3 cellular contexts compared by ENCODE assay signal in the genomic region with DNA sequence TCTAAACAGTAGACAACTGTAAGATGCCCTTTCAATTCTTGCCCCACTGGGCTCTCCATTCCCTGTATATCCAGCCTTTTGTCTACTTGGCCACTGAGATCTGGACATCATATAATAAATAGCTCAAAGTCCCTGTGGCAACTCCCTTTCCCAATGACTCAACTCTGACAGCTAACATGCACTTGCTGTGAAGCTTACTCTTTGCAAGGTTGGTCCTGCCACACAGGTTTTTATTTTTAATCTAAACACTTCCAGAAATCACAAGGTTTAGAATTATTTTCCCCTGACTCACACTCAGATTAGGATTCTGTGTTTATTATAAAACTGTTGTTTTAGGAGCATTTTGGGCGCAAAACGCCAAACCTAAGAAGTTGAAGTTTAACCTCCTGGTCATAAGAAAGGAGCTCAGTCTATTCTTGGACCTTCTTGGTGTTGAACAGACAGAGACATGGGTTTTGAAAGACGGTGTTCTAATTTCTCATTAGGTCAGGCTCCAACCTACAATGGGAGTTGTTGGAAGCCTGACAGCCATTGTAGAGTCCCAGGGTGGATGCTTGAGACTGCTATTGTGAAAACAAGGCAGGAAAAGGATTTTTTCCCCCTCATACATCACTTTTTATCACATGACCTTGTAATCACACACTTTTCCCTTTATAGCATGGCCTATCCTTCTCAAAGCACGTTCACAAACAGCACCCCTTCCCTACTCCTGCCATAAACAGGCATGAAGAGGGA.
TF ChIP-seq lines count a peak whose summit lies in the region.

No MANE protein-coding gene starts in this region.

TF ChIP-seq in SK-N-SH, 30 proteins besides CTCF, POLR2A, EP300 and RAD21:
- TF ChIP-seq, protein P1, sequence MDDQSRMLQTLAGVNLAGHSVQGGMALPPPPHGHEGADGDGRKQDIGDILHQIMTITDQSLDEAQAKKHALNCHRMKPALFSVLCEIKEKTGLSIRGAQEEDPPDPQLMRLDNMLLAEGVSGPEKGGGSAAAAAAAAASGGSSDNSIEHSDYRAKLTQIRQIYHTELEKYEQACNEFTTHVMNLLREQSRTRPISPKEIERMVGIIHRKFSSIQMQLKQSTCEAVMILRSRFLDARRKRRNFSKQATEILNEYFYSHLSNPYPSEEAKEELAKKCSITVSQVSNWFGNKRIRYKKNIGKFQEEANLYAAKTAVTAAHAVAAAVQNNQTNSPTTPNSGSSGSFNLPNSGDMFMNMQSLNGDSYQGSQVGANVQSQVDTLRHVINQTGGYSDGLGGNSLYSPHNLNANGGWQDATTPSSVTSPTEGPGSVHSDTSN (IDR thresholded peaks at IDR 0.05): peak; percentile 69
- peak; percentile 40; the same call in 1 of the 2 replicates for TF ChIP-seq TCF12 (IDR thresholded peaks at IDR 0.05)
- TF ChIP-seq JUND (IDR thresholded peaks at IDR 0.05): peak; percentile 30; the same call in 1 of the 2 replicates
- 0 out of 2 replicates have a peak, but pooled peaks have one; percentile 31 for TF ChIP-seq FOSL2 (IDR thresholded peaks at IDR 0.05; ENCODE audit: borderline replicate concordance, low read depth)
- no peak for TF ChIP-seq RXRA (IDR thresholded peaks at IDR 0.05; ENCODE audit: borderline replicate concordance, low read depth)

TF ChIP-seq in SK-N-SH treated with all-trans-retinoic acid at 6 μM for 48 hours, 23 proteins besides CTCF, POLR2A, EP300 and RAD21:
- TF ChIP-seq, protein P2, sequence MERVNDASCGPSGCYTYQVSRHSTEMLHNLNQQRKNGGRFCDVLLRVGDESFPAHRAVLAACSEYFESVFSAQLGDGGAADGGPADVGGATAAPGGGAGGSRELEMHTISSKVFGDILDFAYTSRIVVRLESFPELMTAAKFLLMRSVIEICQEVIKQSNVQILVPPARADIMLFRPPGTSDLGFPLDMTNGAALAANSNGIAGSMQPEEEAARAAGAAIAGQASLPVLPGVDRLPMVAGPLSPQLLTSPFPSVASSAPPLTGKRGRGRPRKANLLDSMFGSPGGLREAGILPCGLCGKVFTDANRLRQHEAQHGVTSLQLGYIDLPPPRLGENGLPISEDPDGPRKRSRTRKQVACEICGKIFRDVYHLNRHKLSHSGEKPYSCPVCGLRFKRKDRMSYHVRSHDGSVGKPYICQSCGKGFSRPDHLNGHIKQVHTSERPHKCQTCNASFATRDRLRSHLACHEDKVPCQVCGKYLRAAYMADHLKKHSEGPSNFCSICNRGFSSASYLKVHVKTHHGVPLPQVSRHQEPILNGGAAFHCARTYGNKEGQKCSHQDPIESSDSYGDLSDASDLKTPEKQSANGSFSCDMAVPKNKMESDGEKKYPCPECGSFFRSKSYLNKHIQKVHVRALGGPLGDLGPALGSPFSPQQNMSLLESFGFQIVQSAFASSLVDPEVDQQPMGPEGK (CRISPR knock-in tag; IDR thresholded peaks at IDR 0.05; ENCODE audit: borderline replicate concordance): no peak
- no peak for TF ChIP-seq ZNF8 (CRISPR knock-in tag; IDR thresholded peaks at IDR 0.05)
- TF ChIP-seq OSR1 (CRISPR knock-in tag; IDR thresholded peaks at IDR 0.05): no peak
- TF ChIP-seq ZNF565 (CRISPR knock-in tag; conservative IDR thresholded peaks at IDR 0.05; ENCODE audit: low read depth): no peak
- TF ChIP-seq, protein P3, sequence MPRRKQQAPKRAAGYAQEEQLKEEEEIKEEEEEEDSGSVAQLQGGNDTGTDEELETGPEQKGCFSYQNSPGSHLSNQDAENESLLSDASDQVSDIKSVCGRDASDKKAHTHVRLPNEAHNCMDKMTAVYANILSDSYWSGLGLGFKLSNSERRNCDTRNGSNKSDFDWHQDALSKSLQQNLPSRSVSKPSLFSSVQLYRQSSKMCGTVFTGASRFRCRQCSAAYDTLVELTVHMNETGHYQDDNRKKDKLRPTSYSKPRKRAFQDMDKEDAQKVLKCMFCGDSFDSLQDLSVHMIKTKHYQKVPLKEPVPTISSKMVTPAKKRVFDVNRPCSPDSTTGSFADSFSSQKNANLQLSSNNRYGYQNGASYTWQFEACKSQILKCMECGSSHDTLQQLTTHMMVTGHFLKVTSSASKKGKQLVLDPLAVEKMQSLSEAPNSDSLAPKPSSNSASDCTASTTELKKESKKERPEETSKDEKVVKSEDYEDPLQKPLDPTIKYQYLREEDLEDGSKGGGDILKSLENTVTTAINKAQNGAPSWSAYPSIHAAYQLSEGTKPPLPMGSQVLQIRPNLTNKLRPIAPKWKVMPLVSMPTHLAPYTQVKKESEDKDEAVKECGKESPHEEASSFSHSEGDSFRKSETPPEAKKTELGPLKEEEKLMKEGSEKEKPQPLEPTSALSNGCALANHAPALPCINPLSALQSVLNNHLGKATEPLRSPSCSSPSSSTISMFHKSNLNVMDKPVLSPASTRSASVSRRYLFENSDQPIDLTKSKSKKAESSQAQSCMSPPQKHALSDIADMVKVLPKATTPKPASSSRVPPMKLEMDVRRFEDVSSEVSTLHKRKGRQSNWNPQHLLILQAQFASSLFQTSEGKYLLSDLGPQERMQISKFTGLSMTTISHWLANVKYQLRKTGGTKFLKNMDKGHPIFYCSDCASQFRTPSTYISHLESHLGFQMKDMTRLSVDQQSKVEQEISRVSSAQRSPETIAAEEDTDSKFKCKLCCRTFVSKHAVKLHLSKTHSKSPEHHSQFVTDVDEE (CRISPR knock-in tag; IDR thresholded peaks at IDR 0.05): no peak
- no peak for TF ChIP-seq ZC3H10 (CRISPR knock-in tag; IDR thresholded peaks at IDR 0.05)
- no peak for TF ChIP-seq SNAI2 (CRISPR knock-in tag; IDR thresholded peaks at IDR 0.05)
- TF ChIP-seq RARB (CRISPR knock-in tag; IDR thresholded peaks at IDR 0.05): no peak
- TF ChIP-seq GLIS3 (CRISPR knock-in tag; IDR thresholded peaks at IDR 0.05): no peak

TF ChIP-seq in HepG2, 621 proteins besides CTCF, POLR2A, EP300 and RAD21 (continues in another document):
- TF ChIP-seq ZNF660 (CRISPR knock-in tag; IDR thresholded peaks at IDR 0.05; ENCODE audit: borderline replicate concordance, low read depth): no peak
- TF ChIP-seq ZFY (CRISPR knock-in tag; IDR thresholded peaks at IDR 0.05): no peak
- TF ChIP-seq, protein P4, sequence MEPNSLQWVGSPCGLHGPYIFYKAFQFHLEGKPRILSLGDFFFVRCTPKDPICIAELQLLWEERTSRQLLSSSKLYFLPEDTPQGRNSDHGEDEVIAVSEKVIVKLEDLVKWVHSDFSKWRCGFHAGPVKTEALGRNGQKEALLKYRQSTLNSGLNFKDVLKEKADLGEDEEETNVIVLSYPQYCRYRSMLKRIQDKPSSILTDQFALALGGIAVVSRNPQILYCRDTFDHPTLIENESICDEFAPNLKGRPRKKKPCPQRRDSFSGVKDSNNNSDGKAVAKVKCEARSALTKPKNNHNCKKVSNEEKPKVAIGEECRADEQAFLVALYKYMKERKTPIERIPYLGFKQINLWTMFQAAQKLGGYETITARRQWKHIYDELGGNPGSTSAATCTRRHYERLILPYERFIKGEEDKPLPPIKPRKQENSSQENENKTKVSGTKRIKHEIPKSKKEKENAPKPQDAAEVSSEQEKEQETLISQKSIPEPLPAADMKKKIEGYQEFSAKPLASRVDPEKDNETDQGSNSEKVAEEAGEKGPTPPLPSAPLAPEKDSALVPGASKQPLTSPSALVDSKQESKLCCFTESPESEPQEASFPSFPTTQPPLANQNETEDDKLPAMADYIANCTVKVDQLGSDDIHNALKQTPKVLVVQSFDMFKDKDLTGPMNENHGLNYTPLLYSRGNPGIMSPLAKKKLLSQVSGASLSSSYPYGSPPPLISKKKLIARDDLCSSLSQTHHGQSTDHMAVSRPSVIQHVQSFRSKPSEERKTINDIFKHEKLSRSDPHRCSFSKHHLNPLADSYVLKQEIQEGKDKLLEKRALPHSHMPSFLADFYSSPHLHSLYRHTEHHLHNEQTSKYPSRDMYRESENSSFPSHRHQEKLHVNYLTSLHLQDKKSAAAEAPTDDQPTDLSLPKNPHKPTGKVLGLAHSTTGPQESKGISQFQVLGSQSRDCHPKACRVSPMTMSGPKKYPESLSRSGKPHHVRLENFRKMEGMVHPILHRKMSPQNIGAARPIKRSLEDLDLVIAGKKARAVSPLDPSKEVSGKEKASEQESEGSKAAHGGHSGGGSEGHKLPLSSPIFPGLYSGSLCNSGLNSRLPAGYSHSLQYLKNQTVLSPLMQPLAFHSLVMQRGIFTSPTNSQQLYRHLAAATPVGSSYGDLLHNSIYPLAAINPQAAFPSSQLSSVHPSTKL (CRISPR knock-in tag; IDR thresholded peaks at IDR 0.05): no peak
- TF ChIP-seq ZNF550 (CRISPR knock-in tag; IDR thresholded peaks at IDR 0.05; ENCODE audit: borderline replicate concordance): no peak
- TF ChIP-seq, protein P5, sequence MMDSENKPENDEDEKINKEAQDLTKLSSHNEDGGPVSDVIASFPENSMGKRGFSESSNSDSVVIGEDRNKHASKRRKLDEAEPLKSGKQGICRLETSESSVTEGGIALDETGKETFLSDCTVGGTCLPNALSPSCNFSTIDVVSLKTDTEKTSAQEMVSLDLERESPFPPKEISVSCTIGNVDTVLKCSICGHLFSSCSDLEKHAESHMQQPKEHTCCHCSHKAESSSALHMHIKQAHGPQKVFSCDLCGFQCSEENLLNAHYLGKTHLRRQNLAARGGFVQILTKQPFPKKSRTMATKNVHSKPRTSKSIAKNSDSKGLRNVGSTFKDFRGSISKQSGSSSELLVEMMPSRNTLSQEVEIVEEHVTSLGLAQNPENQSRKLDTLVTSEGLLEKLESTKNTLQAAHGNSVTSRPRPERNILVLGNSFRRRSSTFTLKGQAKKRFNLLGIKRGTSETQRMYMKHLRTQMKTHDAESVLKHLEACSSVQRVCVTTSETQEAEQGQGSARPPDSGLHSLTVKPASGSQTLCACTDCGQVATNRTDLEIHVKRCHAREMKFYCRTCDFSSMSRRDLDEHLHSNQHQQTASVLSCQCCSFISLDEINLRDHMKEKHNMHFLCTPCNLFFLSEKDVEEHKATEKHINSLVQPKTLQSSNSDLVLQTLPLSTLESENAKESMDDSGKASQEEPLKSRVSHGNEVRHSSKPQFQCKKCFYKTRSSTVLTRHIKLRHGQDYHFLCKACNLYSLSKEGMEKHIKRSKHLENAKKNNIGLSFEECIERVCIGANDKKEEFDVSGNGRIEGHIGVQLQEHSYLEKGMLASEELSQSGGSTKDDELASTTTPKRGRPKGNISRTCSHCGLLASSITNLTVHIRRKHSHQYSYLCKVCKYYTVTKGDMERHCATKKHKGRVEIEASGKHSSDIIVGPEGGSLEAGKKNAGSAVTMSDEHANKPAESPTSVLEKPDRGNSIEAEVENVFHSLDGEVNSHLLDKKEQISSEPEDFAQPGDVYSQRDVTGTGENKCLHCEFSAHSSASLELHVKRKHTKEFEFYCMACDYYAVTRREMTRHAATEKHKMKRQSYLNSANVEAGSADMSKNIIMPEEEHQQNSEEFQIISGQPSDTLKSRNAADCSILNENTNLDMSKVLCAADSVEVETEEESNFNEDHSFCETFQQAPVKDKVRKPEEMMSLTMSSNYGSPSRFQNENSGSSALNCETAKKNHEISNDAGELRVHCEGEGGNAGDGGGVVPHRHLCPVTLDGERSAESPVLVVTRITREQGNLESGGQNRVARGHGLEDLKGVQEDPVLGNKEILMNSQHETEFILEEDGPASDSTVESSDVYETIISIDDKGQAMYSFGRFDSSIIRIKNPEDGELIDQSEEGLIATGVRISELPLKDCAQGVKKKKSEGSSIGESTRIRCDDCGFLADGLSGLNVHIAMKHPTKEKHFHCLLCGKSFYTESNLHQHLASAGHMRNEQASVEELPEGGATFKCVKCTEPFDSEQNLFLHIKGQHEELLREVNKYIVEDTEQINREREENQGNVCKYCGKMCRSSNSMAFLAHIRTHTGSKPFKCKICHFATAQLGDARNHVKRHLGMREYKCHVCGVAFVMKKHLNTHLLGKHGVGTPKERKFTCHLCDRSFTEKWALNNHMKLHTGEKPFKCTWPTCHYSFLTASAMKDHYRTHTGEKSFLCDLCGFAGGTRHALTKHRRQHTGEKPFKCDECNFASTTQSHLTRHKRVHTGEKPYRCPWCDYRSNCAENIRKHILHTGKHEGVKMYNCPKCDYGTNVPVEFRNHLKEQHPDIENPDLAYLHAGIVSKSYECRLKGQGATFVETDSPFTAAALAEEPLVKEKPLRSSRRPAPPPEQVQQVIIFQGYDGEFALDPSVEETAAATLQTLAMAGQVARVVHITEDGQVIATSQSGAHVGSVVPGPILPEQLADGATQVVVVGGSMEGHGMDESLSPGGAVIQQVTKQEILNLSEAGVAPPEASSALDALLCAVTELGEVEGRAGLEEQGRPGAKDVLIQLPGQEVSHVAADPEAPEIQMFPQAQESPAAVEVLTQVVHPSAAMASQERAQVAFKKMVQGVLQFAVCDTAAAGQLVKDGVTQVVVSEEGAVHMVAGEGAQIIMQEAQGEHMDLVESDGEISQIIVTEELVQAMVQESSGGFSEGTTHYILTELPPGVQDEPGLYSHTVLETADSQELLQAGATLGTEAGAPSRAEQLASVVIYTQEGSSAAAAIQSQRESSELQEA (CRISPR knock-in tag; IDR thresholded peaks at IDR 0.05; ENCODE audit: not compliant biosample characterization): no peak
- no peak for TF ChIP-seq DNMT3B (CRISPR knock-in tag; conservative IDR thresholded peaks at IDR 0.05)
- no peak for TF ChIP-seq ZNF766 (CRISPR knock-in tag; IDR thresholded peaks at IDR 0.05; ENCODE audit: borderline replicate concordance)
- TF ChIP-seq, protein P6, sequence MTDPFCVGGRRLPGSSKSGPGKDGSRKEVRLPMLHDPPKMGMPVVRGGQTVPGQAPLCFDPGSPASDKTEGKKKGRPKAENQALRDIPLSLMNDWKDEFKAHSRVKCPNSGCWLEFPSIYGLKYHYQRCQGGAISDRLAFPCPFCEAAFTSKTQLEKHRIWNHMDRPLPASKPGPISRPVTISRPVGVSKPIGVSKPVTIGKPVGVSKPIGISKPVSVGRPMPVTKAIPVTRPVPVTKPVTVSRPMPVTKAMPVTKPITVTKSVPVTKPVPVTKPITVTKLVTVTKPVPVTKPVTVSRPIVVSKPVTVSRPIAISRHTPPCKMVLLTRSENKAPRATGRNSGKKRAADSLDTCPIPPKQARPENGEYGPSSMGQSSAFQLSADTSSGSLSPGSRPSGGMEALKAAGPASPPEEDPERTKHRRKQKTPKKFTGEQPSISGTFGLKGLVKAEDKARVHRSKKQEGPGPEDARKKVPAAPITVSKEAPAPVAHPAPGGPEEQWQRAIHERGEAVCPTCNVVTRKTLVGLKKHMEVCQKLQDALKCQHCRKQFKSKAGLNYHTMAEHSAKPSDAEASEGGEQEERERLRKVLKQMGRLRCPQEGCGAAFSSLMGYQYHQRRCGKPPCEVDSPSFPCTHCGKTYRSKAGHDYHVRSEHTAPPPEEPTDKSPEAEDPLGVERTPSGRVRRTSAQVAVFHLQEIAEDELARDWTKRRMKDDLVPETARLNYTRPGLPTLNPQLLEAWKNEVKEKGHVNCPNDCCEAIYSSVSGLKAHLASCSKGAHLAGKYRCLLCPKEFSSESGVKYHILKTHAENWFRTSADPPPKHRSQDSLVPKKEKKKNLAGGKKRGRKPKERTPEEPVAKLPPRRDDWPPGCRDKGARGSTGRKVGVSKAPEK (CRISPR knock-in tag; IDR thresholded peaks at IDR 0.05; ENCODE audit: borderline replicate concordance): no peak
- no peak for TF ChIP-seq SMAD3 (CRISPR knock-in tag; IDR thresholded peaks at IDR 0.05)
